Comparison of ENCODE assay signal across 8 cellular contexts in the genomic region with DNA sequence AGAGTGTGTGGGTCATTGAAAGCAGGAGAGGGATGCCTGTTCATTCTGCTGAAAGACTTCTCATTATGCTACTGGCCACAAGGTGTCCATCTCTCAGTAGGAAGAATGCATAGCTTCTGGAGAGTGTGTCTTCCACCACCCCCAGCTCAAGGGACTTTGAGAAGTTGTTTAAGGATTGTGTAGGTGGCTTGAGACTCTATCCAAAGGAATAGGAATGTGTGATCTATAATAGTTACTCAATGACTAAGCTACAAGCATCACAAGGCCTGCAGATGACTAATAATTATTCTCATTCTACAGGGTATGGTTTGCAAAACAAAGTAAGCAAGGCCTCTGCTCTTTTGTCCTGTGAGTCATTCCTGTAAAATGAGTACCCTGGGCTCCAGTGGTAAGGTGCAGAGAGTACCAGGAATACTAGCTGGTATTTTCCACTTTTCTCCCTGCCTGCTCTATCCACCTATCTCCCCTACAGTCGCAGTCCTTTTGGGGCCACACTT.
DNase-seq lines count a peak whose midpoint lies in the region; ATAC-seq and TF ChIP-seq lines count a peak whose summit lies in the region.

No MANE protein-coding gene starts in this region.

- no peaks in the 10 kb centered on the region for H3K9me2 ChIP-seq in Karpas-422 (replicated peaks; ENCODE audit: insufficient read depth, low read length)

- H3K79me2 ChIP-seq in Karpas-422 (ENCODE audit: low read length), result no peaks in the 10 kb centered on the region

- H3K9me3 ChIP-seq in lung (ENCODE audit: control insufficient read depth in 2 of 2, insufficient read depth in 1 of 2, low read length in 1 of 2) (peaks cover 0 to 2% of the 10 kb centered on the region in 2 donors), Karpas-422 (ENCODE audit: low read length) (no peaks in the 10 kb centered on the region)

- H2AFZ ChIP-seq in Karpas-422 (ENCODE audit: low read length), result no peak overlapping the region

- H3K4me1 ChIP-seq in lung (ENCODE audit: control insufficient read depth in 2 of 2, insufficient read depth in 2 of 2, low read length in 2 of 2) (no peaks in the 10 kb centered on the region), Karpas-422 (ENCODE audit: low read length) (no peaks in the 10 kb centered on the region)

- 89 to 96% methylated on average over 1 of the region's 1 CpG for WGBS in lung, 2 donors

- H3K4me3 ChIP-seq in brain microvascular endothelial cell (ENCODE audit: low read depth, low read length) (no peak overlapping the region), lung (no peak overlapping the region), Karpas-422 (ENCODE audit: low read length) (no peak overlapping the region)

- H3K9ac ChIP-seq in Karpas-422 (ENCODE audit: low read length), result no peak overlapping the region

- H3K27me3 ChIP-seq in brain microvascular endothelial cell (replicated peaks), result no peaks in the 10 kb centered on the region
- H3K27me3 ChIP-seq in lung (ENCODE audit: control insufficient read depth, insufficient read depth), result no peaks in the 10 kb centered on the region
- H3K27me3 ChIP-seq in Karpas-422 (ENCODE audit: low read length), result no peaks in the 10 kb centered on the region

- peak; percentile 71 for DNase-seq in AG08396 (ENCODE audit: low spot score)
- DNase-seq in HT-29 (ENCODE audit: low spot score), result peak; percentile 75
- peak; percentile 97 for DNase-seq in brain microvascular endothelial cell
- DNase-seq in lung (ENCODE audit: low spot score), result no peak
- DNase-seq in medulla oblongata (ENCODE audit: extremely low spot score), result no peak
- no peak for DNase-seq in NCI-H1092 (lab: John Stamatoyannopoulos, UW)
- no peak for DNase-seq in HEK293T (ENCODE audit: extremely low spot score)
- no peak for DNase-seq in Karpas-422

- H3K27ac ChIP-seq in brain microvascular endothelial cell, result peak overlapping the region; percentile 95
- peak overlapping the region in 1 of 2 donors; percentile 30 for H3K27ac ChIP-seq in lung (ENCODE audit: low read depth in 1 of 2, low read length in 1 of 2)
- no peak overlapping the region for H3K27ac ChIP-seq in Karpas-422 (ENCODE audit: low read length)

- in situ Hi-C loops in brain microvascular endothelial cell (cut with HindIII; ENCODE audit: low pct_ligation_motif_present, low sequenced_read_pairs), result no loop called here

- no peak overlapping the region for H3K4me2 ChIP-seq in Karpas-422 (ENCODE audit: low read depth, low read length, poor library complexity, severe bottlenecking)

- POLR2A ChIA-PET in HEK293T (lab: Yijun Ruan, JAX), result no interaction called here

- no peaks in the 10 kb centered on the region for H4K20me1 ChIP-seq in Karpas-422 (ENCODE audit: insufficient read depth, low read depth, low read length)

- ATAC-seq in lung (ENCODE audit: insufficient read depth, low FRiP score), result peak; percentile 75

- peak; percentile 74 for TF ChIP-seq CTCF in brain microvascular endothelial cell (IDR thresholded peaks at IDR 0.05; ENCODE audit: low read depth, low read length, missing control alignments)
- TF ChIP-seq CTCF in lung (IDR thresholded peaks at IDR 0.05; ENCODE audit: control extremely low read depth, extremely low read depth), result no peak

- CTCF ChIA-PET in HEK293T (lab: Yijun Ruan, JAX), result no interaction called here

- no peaks in the 10 kb centered on the region for H3K36me3 ChIP-seq in brain microvascular endothelial cell (replicated peaks)
- H3K36me3 ChIP-seq in lung (ENCODE audit: control insufficient read depth in 2 of 2, insufficient read depth in 2 of 2, low read length in 2 of 2), result no peaks in the 10 kb centered on the region
- H3K36me3 ChIP-seq in Karpas-422 (ENCODE audit: insufficient read depth, low read length), result no peaks in the 10 kb centered on the region

TF ChIP-seq in HEK293T, 16 proteins besides CTCF, POLR2A, EP300 and RAD21:
- TF ChIP-seq ELF4 (IDR thresholded peaks at IDR 0.05) (no peak), CTBP1 (IDR thresholded peaks at IDR 0.05; ENCODE audit: borderline replicate concordance) (no peak), TARDBP (IDR thresholded peaks at IDR 0.05) (no peak), SP1 (IDR thresholded peaks at IDR 0.05) (no peak), NFRKB (IDR thresholded peaks at IDR 0.05) (no peak), FOXA1 (IDR thresholded peaks at IDR 0.05) (no peak), LEF1 (IDR thresholded peaks at IDR 0.05; ENCODE audit: borderline replicate concordance) (no peak), FOXM1 (IDR thresholded peaks at IDR 0.05; ENCODE audit: borderline replicate concordance) (no peak), SUZ12 (IDR thresholded peaks at IDR 0.05) (no peak), ARNT (IDR thresholded peaks at IDR 0.05) (no peak)
- TF ChIP-seq, protein P1, sequence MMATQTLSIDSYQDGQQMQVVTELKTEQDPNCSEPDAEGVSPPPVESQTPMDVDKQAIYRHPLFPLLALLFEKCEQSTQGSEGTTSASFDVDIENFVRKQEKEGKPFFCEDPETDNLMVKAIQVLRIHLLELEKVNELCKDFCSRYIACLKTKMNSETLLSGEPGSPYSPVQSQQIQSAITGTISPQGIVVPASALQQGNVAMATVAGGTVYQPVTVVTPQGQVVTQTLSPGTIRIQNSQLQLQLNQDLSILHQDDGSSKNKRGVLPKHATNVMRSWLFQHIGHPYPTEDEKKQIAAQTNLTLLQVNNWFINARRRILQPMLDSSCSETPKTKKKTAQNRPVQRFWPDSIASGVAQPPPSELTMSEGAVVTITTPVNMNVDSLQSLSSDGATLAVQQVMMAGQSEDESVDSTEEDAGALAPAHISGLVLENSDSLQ (IDR thresholded peaks at IDR 0.05), result no peak

Comparison
In these comparisons a context has a peak if more than half of its experiments do, and no peak if none do; other contexts are left out.
1. DNase-seq: peak in AG08396 (single experiment), HT-29 (single experiment) and brain microvascular endothelial cell (single experiment); none in lung (single experiment), medulla oblongata (single experiment), NCI-H1092 (single experiment), HEK293T (single experiment) and Karpas-422 (single experiment).